Comparison of ENCODE assay signal across 27 cellular contexts in genomic region chr21:29346771-29347170, GRCh38. TPM values are rescaled to one million over a fixed set of nuclear protein-coding genes. Genes with fewer than 3 reads are reported as not detected.
A peak's percentile ranks its signal among the peaks of the same experiment; 100 is the strongest.
DNase-seq lines count a peak whose midpoint lies in the region; ATAC-seq, FAIRE-seq and TF ChIP-seq lines count a peak whose summit lies in the region.
"Had no signal": no experiment of that assay in that cellular context is flagged by ENCODE, and none has a peak within 500 bp of the region (broad histone marks: within the 10 kb centered on the region; RNA-seq: fewer than 3 reads in every experiment).

No MANE protein-coding gene starts in this region.

- H3K36me3 Mint-ChIP-seq in activated B cell treated with CpG ODN at 0.5 μM for 24 hours (ENCODE audit: low read depth) = peaks cover 63% of the 10 kb centered on the region
- peaks cover 35% of the 10 kb centered on the region for H3K36me3 Mint-ChIP-seq in type B pancreatic cell
- peaks cover 0 to 29% (median 4%) of the 10 kb centered on the region in 3 donors for H3K36me3 Mint-ChIP-seq in immature natural killer cell

- intact Hi-C loops in HepG2 (cut with micrococcal nuclease; ENCODE audit: unreplicated experiment) = loop anchor here (5.0 to 10.0 kb wide), 2 partner anchors 49 to 82 kb away; partner anchors contain the start of gene BACH1
- intact Hi-C loops in right lobe of liver (cut with DNase I) = no loop called here
- intact Hi-C loops in activated B cell treated with CpG ODN at 0.5 μM for 24 hours (cut with micrococcal nuclease) = no loop called here

- DNase-seq in HepG2 (ENCODE audit: low spot score) (no peak), right lobe of liver (no peak), activated B cell treated with CpG ODN at 0.5 μM for 24 hours (no peak), type B pancreatic cell (ENCODE audit: extremely low spot score, unreplicated experiment) (no peak), immature natural killer cell (no peak)
- DNase-seq: activated CD4-positive, alpha-beta T cell treated with anti-CD3 and anti-CD28 coated beads, Interleukin-2, amount 10 ng/mL, durations not matched to agents 24 days and 14 days; activated naive CD4-positive, alpha-beta T cell treated with anti-CD3 and anti-CD28 coated beads, Interleukin-2, amount 50 U/mL, for 16 hours; activated T-cell treated with anti-CD3 and anti-CD28 coated beads, Interleukin-2, amount 50 U/mL, for 4 hours; effector CD4-positive, alpha-beta T cell; Karpas-422; left colon; naive thymus-derived CD4-positive, alpha-beta T cell; NCI-H1694; retina; RPMI8226; spleen; stimulated activated CD4-positive, alpha-beta T cell treated with anti-CD3 and anti-CD28 coated beads, Interleukin-2, amount 100 ng/mL, for 48 hours; testis; uterus had no signal

- H3K79me2 ChIP-seq in HepG2 (ENCODE audit: insufficient read depth, low read length) = no peaks in the 10 kb centered on the region

- no peak overlapping the region for H2AFZ ChIP-seq in HepG2 (ENCODE audit: low read length)

- peak overlapping the region; percentile 46 for H3K27ac Mint-ChIP-seq in activated B cell treated with CpG ODN at 0.5 μM for 24 hours
- H3K27ac Mint-ChIP-seq in type B pancreatic cell = peak overlapping the region; percentile 68
- no peak overlapping the region for H3K27ac Mint-ChIP-seq in immature natural killer cell
- H3K27ac Mint-ChIP-seq: activated CD4-positive, alpha-beta T cell treated with anti-CD3 and anti-CD28 coated beads, Interleukin-2, amount 10 ng/mL, durations not matched to agents 24 days and 14 days had no signal

- BruUV-seq in HepG2 (replicated peaks; lab: Mats Ljungman, UMichigan) = no TSS peak

- H4K20me1 ChIP-seq in HepG2 (ENCODE audit: insufficient read depth, low read length) = no peaks in the 10 kb centered on the region

- ATAC-seq in HepG2 = no peak
- ATAC-seq in right lobe of liver = no peak
- ATAC-seq in activated B cell treated with CpG ODN at 0.5 μM for 24 hours (ENCODE audit: low read depth) = no peak
- ATAC-seq in gastroesophageal sphincter = no peak
- no peak for ATAC-seq in GM18873 (IDR thresholded peaks at IDR 0.05; ENCODE audit: low FRiP score, unreplicated experiment)
- no peak for ATAC-seq in GM18498 (IDR thresholded peaks at IDR 0.05; ENCODE audit: unreplicated experiment)
- ATAC-seq: A549; activated T-cell treated with anti-CD3 and anti-CD28 coated beads, Interleukin-2, amount 50 U/mL, for 4 hours; SK-N-SH treated with all-trans-retinoic acid at 6 μM for 48 hours; stimulated activated memory B cell treated with anti-CD40 and anti-IgM and Interleukin-4, amounts not matched to agents 10 μg/mL and 1 μg/mL and 100 μg/mL, for 72 hours had no signal

- H3K27me3 Mint-ChIP-seq in activated B cell treated with CpG ODN at 0.5 μM for 24 hours = no peaks in the 10 kb centered on the region
- no peaks in the 10 kb centered on the region for H3K27me3 Mint-ChIP-seq in type B pancreatic cell
- H3K27me3 Mint-ChIP-seq in immature natural killer cell (ENCODE audit: low read depth in 3 of 3) = no peaks in the 10 kb centered on the region
- H3K27me3 Mint-ChIP-seq: activated CD4-positive, alpha-beta T cell treated with anti-CD3 and anti-CD28 coated beads, Interleukin-2, amount 10 ng/mL, durations not matched to agents 24 days and 14 days; naive thymus-derived CD4-positive, alpha-beta T cell; stimulated activated memory B cell treated with anti-CD40 and anti-IgM and Interleukin-4, amounts not matched to agents 10 μg/mL and 1 μg/mL and 100 μg/mL, for 72 hours had no signal

- H3K4me3 ChIP-seq in HepG2 (replicated peaks in 1 of 3; ENCODE audit: insufficient read depth in 1 of 3, low read depth in 2 of 3, low read length in 3 of 3) (no peak overlapping the region), right lobe of liver (no peak overlapping the region), gastroesophageal sphincter (no peak overlapping the region)
- H3K4me3 ChIP-seq: A549, BLaER1, spleen, testis, uterus had no signal

- peaks cover 24% of the 10 kb centered on the region for H3K4me1 ChIP-seq in HepG2 (ENCODE audit: insufficient read depth, low read length)
- peaks cover 0 to 47% (median 8%) of the 10 kb centered on the region in 4 donors for H3K4me1 ChIP-seq in right lobe of liver
- H3K4me1 ChIP-seq in gastroesophageal sphincter = peaks cover 14 to 77% (median 18%) of the 10 kb centered on the region in 3 donors
- H3K4me1 ChIP-seq: testis, uterus had no signal

- CTCF ChIA-PET in HepG2 (lab: Yijun Ruan, JAX; ENCODE audit: low intra/inter-chr PET ratio, low total read pairs) = no interaction called here
- CTCF ChIA-PET in activated B cell treated with CpG ODN at 0.5 μM for 24 hours (lab: Charles Lee) = no interaction called here

- no peaks in the 10 kb centered on the region for H3K9me3 ChIP-seq in HepG2 (ENCODE audit: low read length)
- no peaks in the 10 kb centered on the region for H3K9me3 ChIP-seq in right lobe of liver
- H3K9me3 ChIP-seq in gastroesophageal sphincter = no peaks in the 10 kb centered on the region
- H3K9me3 ChIP-seq: A549, BLaER1, spleen, testis, uterus had no signal

- in situ Hi-C loops in HepG2 (cut with HindIII; ENCODE audit: extremely low pct_ligation_motif_present, low pct_unique_long_range_greater_than_20kb) = loop anchor here (5.0 kb wide), 1 partner anchor 184 kb away; no protein-coding TSS in a partner anchor

- no peak for TF ChIP-seq EP300 in HepG2 (IDR thresholded peaks at IDR 0.05; ENCODE audit: low read depth in 2 of 2, low read length in 2 of 2)
- TF ChIP-seq EP300 in HepG2 (CRISPR knock-in tag; IDR thresholded peaks at IDR 0.05; ENCODE audit: borderline replicate concordance) = no peak
- no peak for TF ChIP-seq EP300 in gastroesophageal sphincter (IDR thresholded peaks at IDR 0.05)

- no peak overlapping the region for H3K4me2 ChIP-seq in HepG2 (ENCODE audit: low read depth, low read length)
- H3K4me2 ChIP-seq: A549 had no signal

- TF ChIP-seq POLR2A in HepG2 (IDR thresholded peaks at IDR 0.05; ENCODE audit: insufficient read depth in 1 of 2, low read depth in 2 of 2, low read length in 2 of 2) (no peak), right lobe of liver (IDR thresholded peaks at IDR 0.05) (no peak), gastroesophageal sphincter (IDR thresholded peaks at IDR 0.05) (no peak)

- H3K4me3 Mint-ChIP-seq in activated B cell treated with CpG ODN at 0.5 μM for 24 hours (peak overlapping the region; percentile 5), type B pancreatic cell (no peak overlapping the region), immature natural killer cell (no peak overlapping the region)
- H3K4me3 Mint-ChIP-seq: activated CD4-positive, alpha-beta T cell treated with anti-CD3 and anti-CD28 coated beads, Interleukin-2, amount 10 ng/mL, durations not matched to agents 24 days and 14 days; activated T-cell treated with anti-CD3 and anti-CD28 coated beads, Interleukin-2, amount 50 U/mL, for 4 hours; stimulated activated memory B cell treated with anti-CD40 and anti-IgM and Interleukin-4, amounts not matched to agents 10 μg/mL and 1 μg/mL and 100 μg/mL, for 72 hours had no signal

- no peak for TF ChIP-seq RAD21 in HepG2 (CRISPR knock-in tag; IDR thresholded peaks at IDR 0.05)

- H3K4me1 Mint-ChIP-seq in activated B cell treated with CpG ODN at 0.5 μM for 24 hours (peaks cover 36% of the 10 kb centered on the region), type B pancreatic cell (ENCODE audit: unreplicated experiment) (peaks cover 16% of the 10 kb centered on the region), immature natural killer cell (peaks cover 10 to 17% of the 10 kb centered on the region in 2 donors)

- no peaks in the 10 kb centered on the region for H3K27me3 ChIP-seq in HepG2 (ENCODE audit: control insufficient read depth in 1 of 2, insufficient read depth in 2 of 2, low read length in 2 of 2)
- no peaks in the 10 kb centered on the region for H3K27me3 ChIP-seq in right lobe of liver
- H3K27me3 ChIP-seq in gastroesophageal sphincter = no peaks in the 10 kb centered on the region
- H3K27me3 ChIP-seq: BLaER1, spleen, testis, uterus had no signal

- H3K9me3 Mint-ChIP-seq in activated B cell treated with CpG ODN at 0.5 μM for 24 hours (no peaks in the 10 kb centered on the region), type B pancreatic cell (peaks cover 4% of the 10 kb centered on the region), immature natural killer cell (no peaks in the 10 kb centered on the region)
- H3K9me3 Mint-ChIP-seq: activated CD4-positive, alpha-beta T cell treated with anti-CD3 and anti-CD28 coated beads, Interleukin-2, amount 10 ng/mL, durations not matched to agents 24 days and 14 days; activated T-cell treated with anti-CD3 and anti-CD28 coated beads, Interleukin-2, amount 50 U/mL, for 4 hours; naive thymus-derived CD4-positive, alpha-beta T cell; stimulated activated memory B cell treated with anti-CD40 and anti-IgM and Interleukin-4, amounts not matched to agents 10 μg/mL and 1 μg/mL and 100 μg/mL, for 72 hours had no signal

- POLR2A ChIA-PET in HepG2 (lab: Yijun Ruan, JAX) (no interaction called here), activated B cell treated with CpG ODN at 0.5 μM for 24 hours (lab: Charles Lee) (interaction anchor here (0.6 kb wide), 1 partner anchor 43 kb away, joined by 6 read pairs; no protein-coding TSS in a partner anchor)

- H3K9ac ChIP-seq in HepG2 (ENCODE audit: insufficient read depth, low read depth, low read length) = no peak overlapping the region
- H3K9ac ChIP-seq: BLaER1 had no signal

- H3K27ac ChIP-seq in HepG2 (ENCODE audit: extremely low read length, insufficient read depth, low read length) (peak overlapping the region; percentile 18), right lobe of liver (peak overlapping the region in 1 of 3 donors; percentile 55), gastroesophageal sphincter (peak overlapping the region in 3 of 4 donors; percentile 3 to 13 (median 10))
- H3K27ac ChIP-seq: A549, BLaER1, testis, uterus had no signal

- FAIRE-seq in HepG2 (lab: Jason Lieb, UNC) = no peak
- FAIRE-seq: A549, H1 had no signal

- H3K36me3 ChIP-seq in HepG2 (replicated peaks in 1 of 2; ENCODE audit: control insufficient read depth in 1 of 2, insufficient read depth in 2 of 2, low read length in 2 of 2) (peaks cover 0 to 20% of the 10 kb centered on the region in 2 experiments; a peak in 4 of 5 replicates), right lobe of liver (no peaks in the 10 kb centered on the region), gastroesophageal sphincter (no peaks in the 10 kb centered on the region)
- H3K36me3 ChIP-seq: uterus had no signal

- 91% methylated on average over 4 of the region's 4 CpGs for WGBS in HepG2 (ENCODE audit: low lambda C conversion rate)
- WGBS in right lobe of liver (ENCODE audit: insufficient coverage, low coverage, low lambda C conversion rate, missing lambda C conversion rate) = 68% methylated on average over 3 of the region's 4 CpGs
- 91 to 100% methylated on average over 2 to 4 of the region's 4 CpGs for WGBS in gastroesophageal sphincter (ENCODE audit: low coverage in 1 of 2), 2 donors

- TF ChIP-seq CTCF in HepG2 (CRISPR knock-in tag; IDR thresholded peaks at IDR 0.05) (no peak), right lobe of liver (IDR thresholded peaks at IDR 0.05) (no peak), activated B cell treated with CpG ODN at 0.5 μM for 24 hours (IDR thresholded peaks at IDR 0.05) (no peak), gastroesophageal sphincter (IDR thresholded peaks at IDR 0.05) (no peak), type B pancreatic cell (conservative IDR thresholded peaks at IDR 0.05) (no peak)

RNA-seq across cellular contexts. Expression of gene BACH1, which starts 48.0 kb away (rescaled TPM):
- 51.7 and 68.9 TPM in 2 replicates for total RNA-seq in HepG2 (2016; rRNA removed; fragmentation: Illumina TruSeq; extraction: Trizol)
- total RNA-seq in HepG2 (2016; cell fraction: cytosol; rRNA removed; fragmentation: Illumina TruSeq; extraction: Trizol; ENCODE audit: low read depth) = 113 and 125 TPM in 2 replicates
- 49.5 and 66.2 TPM in 2 replicates for total RNA-seq in HepG2 (2016; cell fraction: insoluble cytoplasmic fraction; rRNA removed; fragmentation: Illumina TruSeq; extraction: Trizol)
- total RNA-seq in HepG2 (2016; cell fraction: membrane; rRNA removed; fragmentation: Illumina TruSeq; extraction: Trizol) = 187 and 248 TPM in 2 replicates
- total RNA-seq in HepG2 (2016; cell fraction: nucleus; rRNA removed; fragmentation: Illumina TruSeq; extraction: Trizol) = 43.0 and 46.1 TPM in 2 replicates
- polyA plus RNA-seq in HepG2 (2011; rRNA removed) = 11.9 and 16.5 TPM in 2 replicates
- polyA plus RNA-seq in HepG2 (2011; cell fraction: cytosol; rRNA removed) = 6.1 and 8.1 TPM in 2 replicates
- 7.4 and 10.3 TPM in 2 replicates for polyA plus RNA-seq in HepG2 (2011; cell fraction: nucleus; rRNA removed)
- 19.6 and 28.5 TPM in 2 replicates for polyA plus RNA-seq in HepG2 (2012)
- 0.31 and 0.51 TPM in 2 replicates for polyA plus RNA-seq in HepG2 (2016; cell fraction: cytosol; fragmentation: Illumina TruSeq; extraction: Trizol; ENCODE audit: low read depth)
- polyA plus RNA-seq in HepG2 (2016; cell fraction: insoluble cytoplasmic fraction; fragmentation: Illumina TruSeq; extraction: Trizol; ENCODE audit: low read depth) = 17.5 and 19.8 TPM in 2 replicates
- polyA plus RNA-seq in HepG2 (2016; cell fraction: membrane; fragmentation: Illumina TruSeq; extraction: Trizol; ENCODE audit: low read depth) = 2.6 and 3.9 TPM in 2 replicates
- polyA plus RNA-seq in HepG2 (2016; cell fraction: nucleus; fragmentation: Illumina TruSeq; extraction: Trizol; ENCODE audit: insufficient read depth, low read depth) = 11.8 and 12.9 TPM in 2 replicates
- 153 and 196 TPM in 2 replicates for polyA minus RNA-seq in HepG2 (2011; rRNA and poly(A)+ RNA removed; ENCODE audit: low replicate concordance)
- 67.8 and 73.1 TPM in 2 replicates for polyA minus RNA-seq in HepG2 (2011; cell fraction: cytosol; rRNA and poly(A)+ RNA removed)
- polyA minus RNA-seq in HepG2 (2011; cell fraction: nucleus; rRNA and poly(A)+ RNA removed) = 101 and 111 TPM in 2 replicates
- 10 to 100 TPM; 22.7 to 57.5 (median 27.2) TPM for total RNA-seq in right lobe of liver
- 141 and 152 TPM in 2 replicates for total RNA-seq in activated B cell treated with CpG ODN at 0.5 μM for 24 hours
- total RNA-seq in gastroesophageal sphincter = 10 to 100 TPM; 43.6 to 60.9 (median 52.3) TPM
- 90.5 and 121 TPM in 2 replicates for total RNA-seq in type B pancreatic cell (ENCODE audit: low replicate concordance)
- 10 to 100 TPM; 10.1 to 30.2 (median 17.4) TPM for polyA plus RNA-seq in immature natural killer cell

Comparison
In these comparisons a context has a peak if more than half of its experiments do, and no peak if none do; other contexts are left out.
1. H3K27ac Mint-ChIP-seq: peak in activated B cell treated with CpG ODN at 0.5 μM for 24 hours (single experiment) and type B pancreatic cell (single experiment); none in immature natural killer cell (0 of 6).